ENCODE assay signal across 8 cellular contexts in the genomic region with DNA sequence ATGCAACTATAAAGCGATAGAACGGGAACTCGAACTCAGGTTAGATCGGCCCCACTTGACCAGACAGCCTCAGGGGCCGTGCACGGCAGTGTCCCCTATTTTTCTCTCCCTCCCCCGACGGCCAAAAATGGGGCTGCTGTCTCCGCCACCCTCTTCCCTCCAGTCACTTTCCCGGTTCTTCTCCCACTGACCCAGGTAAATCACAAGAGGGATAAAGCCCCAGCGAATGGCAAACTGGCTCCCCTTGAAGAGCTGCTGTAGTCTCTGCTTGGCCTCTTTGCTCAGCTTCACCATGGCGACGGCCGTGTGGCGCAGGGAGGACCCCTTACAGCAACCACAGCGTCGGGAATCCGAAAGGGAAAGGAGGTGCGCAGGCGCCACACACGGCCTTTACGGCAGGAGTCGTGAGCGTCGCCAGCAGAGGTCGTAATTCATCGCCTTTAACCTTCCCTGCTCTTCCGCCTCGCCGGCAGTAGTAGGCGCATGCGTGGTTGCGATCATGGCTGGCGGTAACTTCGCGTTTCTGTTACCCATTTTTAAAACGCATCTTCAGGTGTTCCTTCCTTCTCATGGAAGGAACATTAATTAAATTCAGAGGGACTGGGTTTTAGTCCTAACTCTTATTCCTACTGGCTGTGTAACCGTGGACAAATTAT. TPM values are rescaled to one million over a fixed set of nuclear protein-coding genes. Genes with fewer than 3 reads are reported as not detected.
DNase-seq lines count a peak whose midpoint lies in the region; ATAC-seq and TF ChIP-seq lines count a peak whose summit lies in the region.

A gene (minus strand): TSS at position 364 of the 656 bp plus-strand sequence. CDS start 70 bp downstream, at position 294.

- TF ChIP-seq CTCF in GM13977 (IDR thresholded peaks at IDR 0.05; ENCODE audit: extremely low read depth, insufficient read depth, missing control alignments) (peak; percentile 52), upper lobe of right lung (IDR thresholded peaks at IDR 0.05) (peak; percentile 42)

- DNase-seq in GM13977 (ENCODE audit: low spot score) (peak; percentile 96), NCI-H1694 (lab: John Stamatoyannopoulos, UW) (peak; percentile 97), amniotic stem cell (lab: John Stamatoyannopoulos, UW) (peak; percentile 91), left cardiac atrium (peak; percentile 93), posterior vena cava (ENCODE audit: low spot score) (peak; percentile 97), upper lobe of right lung (peak; percentile 94)

- peak within 1 kb of the TSS; percentile 99 for H3K4me3 Mint-ChIP-seq in T-helper 1 cell treated with Interleukin-12 subunit alpha and Interleukin-12 subunit beta and Interleukin-4 antibody, amounts not matched to agents 30 μg/mL and 1 μg/mL, for 36 hours

- H3K4me1 Mint-ChIP-seq in T-helper 1 cell treated with Interleukin-12 subunit alpha and Interleukin-12 subunit beta and Interleukin-4 antibody, amounts not matched to agents 30 μg/mL and 1 μg/mL, for 36 hours (ENCODE audit: low read depth) = peaks cover 22% of the 10 kb centered on the region

- peaks cover 4% of the 10 kb centered on the region for H3K36me3 Mint-ChIP-seq in T-helper 1 cell treated with Interleukin-12 subunit alpha and Interleukin-12 subunit beta and Interleukin-4 antibody, amounts not matched to agents 30 μg/mL and 1 μg/mL, for 36 hours (ENCODE audit: low read depth)

- ATAC-seq in HG02884 (IDR thresholded peaks at IDR 0.05; ENCODE audit: unreplicated experiment) (peak; percentile 77), left cardiac atrium (peak; percentile 95 to 97), upper lobe of right lung (peak; percentile 100)

- H3K36me3 ChIP-seq in upper lobe of right lung = peaks cover 1% of the 10 kb centered on the region

- intact Hi-C loops in left cardiac atrium (cut with DNase I) (loop anchor here in 1 of 2 donors (10.0 kb wide), 1 partner anchor 232 kb away; no protein-coding TSS in a partner anchor), posterior vena cava (cut with DNase I) (no loop called here), upper lobe of right lung (cut with DNase I) (no loop called here)

- in situ Hi-C loops in GM13977 (cut with MboI; ENCODE audit: low pct_unique_long_range_greater_than_20kb, low sequenced_read_pairs, unreplicated experiment) = no loop called here

- H3K4me1 ChIP-seq in upper lobe of right lung = peaks cover 8% of the 10 kb centered on the region

- no peaks in the 10 kb centered on the region for H3K27me3 ChIP-seq in upper lobe of right lung

- H3K27ac Mint-ChIP-seq in T-helper 1 cell treated with Interleukin-12 subunit alpha and Interleukin-12 subunit beta and Interleukin-4 antibody, amounts not matched to agents 30 μg/mL and 1 μg/mL, for 36 hours = peak within 1 kb of the TSS; percentile 93

- H3K9me3 Mint-ChIP-seq in T-helper 1 cell treated with Interleukin-12 subunit alpha and Interleukin-12 subunit beta and Interleukin-4 antibody, amounts not matched to agents 30 μg/mL and 1 μg/mL, for 36 hours = no peaks in the 10 kb centered on the region

- peak within 1 kb of the TSS; percentile 84 for H3K27ac ChIP-seq in upper lobe of right lung

- H3K9me3 ChIP-seq in upper lobe of right lung = no peaks in the 10 kb centered on the region

- peaks cover 15% of the 10 kb centered on the region for H3K27me3 Mint-ChIP-seq in T-helper 1 cell treated with Interleukin-12 subunit alpha and Interleukin-12 subunit beta and Interleukin-4 antibody, amounts not matched to agents 30 μg/mL and 1 μg/mL, for 36 hours (ENCODE audit: low read depth)

- H3K4me3 ChIP-seq in upper lobe of right lung = peak within 1 kb of the TSS; percentile 87

RNA-seq across cellular contexts. Expression of the gene that starts here (rescaled TPM):
- total RNA-seq in left cardiac atrium (100 to 1,000 TPM; 365 to 444 TPM), posterior vena cava (100 to 1,000 TPM; 227 to 235 TPM), upper lobe of right lung (361 TPM)

Comparison
In these comparisons a context has a peak if more than half of its experiments do, and no peak if none do; other contexts are left out.
1. Peak in every context shown above with its lines: DNase-seq, ATAC-seq, H3K4me3 ChIP-seq and H3K27ac ChIP-seq.